ENCODE assay signal across 13 cellular contexts in genomic region chr16:76164970-76165558, GRCh38.
"Had no signal": no experiment of that assay in that cellular context is flagged by ENCODE, and none has a peak within 500 bp of the region (broad histone marks: within the 10 kb centered on the region; RNA-seq: fewer than 3 reads in every experiment).

No MANE protein-coding gene starts in this region.

- H3K36me3 ChIP-seq: gastroesophageal sphincter, left lung, upper lobe of left lung had no signal

- H3K27ac ChIP-seq: gastroesophageal sphincter, left lung, upper lobe of left lung had no signal

- ATAC-seq: activated CD8-positive, alpha-beta memory T cell treated with anti-CD3 and anti-CD28 coated beads, Interleukin-2, amount 10 ng/mL, durations not matched to agents 7 days and 5 days; activated naive CD4-positive, alpha-beta T cell treated with anti-CD3 and anti-CD28 coated beads, Interleukin-2, amount 50 U/mL, for 72 hours; gastroesophageal sphincter; left lung had no signal

- H3K4me3 ChIP-seq: gastroesophageal sphincter, left lung, upper lobe of left lung had no signal

- H3K4me1 ChIP-seq: gastroesophageal sphincter, left lung, upper lobe of left lung had no signal

- DNase-seq: activated CD4-positive, alpha-beta T cell treated with anti-CD3 and anti-CD28 coated beads for 1 hour; activated CD4-positive, alpha-beta T cell treated with anti-CD3 and anti-CD28 coated beads, Interleukin-2, amount 50 U/mL, for 48 hours; activated CD8-positive, alpha-beta memory T cell treated with anti-CD3 and anti-CD28 coated beads, Interleukin-2, amount 10 ng/mL, durations not matched to agents 7 days and 5 days; activated effector memory CD4-positive, alpha-beta T cell treated with Interleukin-2 at 50 U/mL for 16 hours; activated T-cell treated with anti-CD3 and anti-CD28 coated beads, Interleukin-2, amount 50 U/mL, for 24 hours; amniotic stem cell; dermis blood vessel endothelial cell; islet precursor cell; left lung; stimulated activated CD4-positive, alpha-beta T cell treated with anti-CD3 and anti-CD28 coated beads, Interleukin-2, amount 100 ng/mL, for 48 hours; upper lobe of left lung had no signal

- H3K9me3 ChIP-seq: gastroesophageal sphincter, left lung, upper lobe of left lung had no signal

- H3K27me3 ChIP-seq: gastroesophageal sphincter, left lung, upper lobe of left lung had no signal
